In the genomic region with DNA sequence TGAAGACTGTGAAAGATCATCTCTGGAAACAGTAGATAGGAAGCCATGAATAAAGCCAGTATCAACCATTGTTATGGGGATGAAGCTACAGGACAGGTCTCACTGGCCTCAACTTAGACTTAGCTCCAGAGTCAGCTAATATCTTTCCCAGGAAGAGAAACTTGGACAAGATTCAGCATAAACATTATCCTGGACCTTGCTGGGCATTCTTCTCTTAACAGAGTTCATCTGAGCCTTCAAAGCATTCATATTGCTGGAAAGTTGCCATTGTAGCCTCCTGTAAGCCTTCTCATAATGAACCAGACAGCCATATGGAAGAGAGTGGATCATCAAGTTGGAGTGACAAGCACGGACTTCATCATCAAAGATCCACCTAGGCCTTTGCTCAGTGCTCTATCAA, we compare ENCODE assay signal across 2 cellular contexts.
TF ChIP-seq lines count a peak whose summit lies in the region.

No MANE protein-coding gene starts in this region.

TF ChIP-seq in A549, 52 proteins besides CTCF, POLR2A, EP300 and RAD21:
- no peak for TF ChIP-seq SMC3 (IDR thresholded peaks at IDR 0.05)

TF ChIP-seq in IMR-90, 13 proteins besides CTCF, POLR2A, EP300 and RAD21:
- TF ChIP-seq RCOR1 (IDR thresholded peaks at IDR 0.05; ENCODE audit: insufficient replicate concordance, low read length) (no peak), FOS (IDR thresholded peaks at IDR 0.05; ENCODE audit: low read depth, low read length) (no peak), MXI1 (IDR thresholded peaks at IDR 0.05; ENCODE audit: borderline replicate concordance, low read depth, low read length) (no peak), MAFK (IDR thresholded peaks at IDR 0.05; ENCODE audit: low read depth, low read length) (no peak), USF2 (IDR thresholded peaks at IDR 0.05; ENCODE audit: low read depth, low read length) (no peak), BHLHE40 (IDR thresholded peaks at IDR 0.05; ENCODE audit: low read depth, low read length) (no peak)
- TF ChIP-seq, protein P1, sequence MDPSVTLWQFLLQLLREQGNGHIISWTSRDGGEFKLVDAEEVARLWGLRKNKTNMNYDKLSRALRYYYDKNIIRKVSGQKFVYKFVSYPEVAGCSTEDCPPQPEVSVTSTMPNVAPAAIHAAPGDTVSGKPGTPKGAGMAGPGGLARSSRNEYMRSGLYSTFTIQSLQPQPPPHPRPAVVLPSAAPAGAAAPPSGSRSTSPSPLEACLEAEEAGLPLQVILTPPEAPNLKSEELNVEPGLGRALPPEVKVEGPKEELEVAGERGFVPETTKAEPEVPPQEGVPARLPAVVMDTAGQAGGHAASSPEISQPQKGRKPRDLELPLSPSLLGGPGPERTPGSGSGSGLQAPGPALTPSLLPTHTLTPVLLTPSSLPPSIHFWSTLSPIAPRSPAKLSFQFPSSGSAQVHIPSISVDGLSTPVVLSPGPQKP (IDR thresholded peaks at IDR 0.05; ENCODE audit: borderline replicate concordance, low read depth, low read length): no peak
TF ChIP-seq in IMR-90: peak in this region for 0.
